ENCODE assay signal across 23 cellular contexts in genomic region chr1:201925961-201926585, GRCh38. TPM values are rescaled to one million over a fixed set of nuclear protein-coding genes. Genes with fewer than 3 reads are reported as not detected.
DNase-seq lines count a peak whose midpoint lies in the region; ATAC-seq and TF ChIP-seq lines count a peak whose summit lies in the region.
"Had no signal": no experiment of that assay in that cellular context is flagged by ENCODE, and none has a peak within 500 bp of the region (broad histone marks: within the 10 kb centered on the region; RNA-seq: fewer than 3 reads in every experiment).

No MANE protein-coding gene starts in this region.

- H3K36me3 ChIP-seq in right atrium auricular region (peaks cover 8% of the 10 kb centered on the region), muscle layer of duodenum (ENCODE audit: control insufficient read depth in 1 of 2, insufficient read depth in 2 of 2, low read length in 2 of 2) (peaks cover 5 to 9% of the 10 kb centered on the region in 2 donors), transverse colon (no peaks in the 10 kb centered on the region)
- no peaks in the 10 kb centered on the region for H3K36me3 ChIP-seq in naive thymus-derived CD4-positive, alpha-beta T cell (ENCODE audit: control insufficient read depth in 2 of 3, insufficient read depth in 3 of 3, low read length in 3 of 3)
- H3K36me3 ChIP-seq: BLaER1 treated with 17β-estradiol and CSF1 and Interleukin-3, amounts not matched to agents 10 nM and 100 nM; cardiac muscle cell; upper lobe of right lung had no signal

- no peak for TF ChIP-seq POLR2A in transverse colon (IDR thresholded peaks at IDR 0.05)

- peak; percentile 43 for ATAC-seq in Right ventricle myocardium superior (ENCODE audit: poor library complexity)
- ATAC-seq in naive thymus-derived CD4-positive, alpha-beta T cell = no peak
- ATAC-seq in stimulated activated naive CD8-positive, alpha-beta T cell treated with anti-CD3 and anti-CD28 coated beads, Interleukin-15, amount 100 ng/mL, for 72 hours = no peak
- ATAC-seq: activated naive CD4-positive, alpha-beta T cell treated with anti-CD3 and anti-CD28 coated beads, Interleukin-2, amount 50 U/mL, for 72 hours; activated T-cell treated with anti-CD3 and anti-CD28 coated beads, Interleukin-2, amount 50 U/mL, for 4 hours; HCT116; PC-3; upper lobe of right lung had no signal

- CTCF ChIA-PET in naive thymus-derived CD4-positive, alpha-beta T cell (lab: Charles Lee) = no interaction called here

- in situ Hi-C loops in transverse colon (cut with MboI; ENCODE audit: low pct_ligation_motif_present in 1 of 4, low pct_unique_long_range_greater_than_20kb in 1 of 4, low sequenced_read_pairs in 3 of 4) = no loop called here

- H3K27me3 Mint-ChIP-seq in naive thymus-derived CD4-positive, alpha-beta T cell = peaks cover 0 to 15% (median 7%) of the 10 kb centered on the region in 5 donors
- peaks cover 6% of the 10 kb centered on the region for H3K27me3 Mint-ChIP-seq in stimulated activated naive CD8-positive, alpha-beta T cell treated with anti-CD3 and anti-CD28 coated beads, Interleukin-15, amount 100 ng/mL, for 72 hours

- intact Hi-C loops in Right ventricle myocardium superior (cut with DNase I) = no loop called here
- intact Hi-C loops in transverse colon (cut with DNase I; ENCODE audit: low total_unique reads) = no loop called here
- intact Hi-C loops in naive thymus-derived CD4-positive, alpha-beta T cell (cut with micrococcal nuclease) = no loop called here

- H3K27me3 ChIP-seq in right atrium auricular region (no peaks in the 10 kb centered on the region), muscle layer of duodenum (ENCODE audit: low read depth, low read length) (no peaks in the 10 kb centered on the region), transverse colon (peaks cover 4% of the 10 kb centered on the region)
- no peaks in the 10 kb centered on the region for H3K27me3 ChIP-seq in naive thymus-derived CD4-positive, alpha-beta T cell (ENCODE audit: control insufficient read depth in 2 of 2, insufficient read depth in 2 of 2, low read length in 2 of 2)
- H3K27me3 ChIP-seq: BLaER1 treated with 17β-estradiol and CSF1 and Interleukin-3, amounts not matched to agents 10 nM and 100 nM; cardiac muscle cell; upper lobe of right lung had no signal

- TF ChIP-seq CTCF in right atrium auricular region (IDR thresholded peaks at IDR 0.05) (no peak), choroid plexus epithelial cell (conservative IDR thresholded peaks at IDR 0.05; ENCODE audit: low read depth, low read length) (no peak), transverse colon (IDR thresholded peaks at IDR 0.05) (no peak)

- peaks cover 0 to 4% (median 0%) of the 10 kb centered on the region in 11 donors for H3K9me3 Mint-ChIP-seq in naive thymus-derived CD4-positive, alpha-beta T cell
- no peaks in the 10 kb centered on the region for H3K9me3 Mint-ChIP-seq in stimulated activated naive CD8-positive, alpha-beta T cell treated with anti-CD3 and anti-CD28 coated beads, Interleukin-15, amount 100 ng/mL, for 72 hours
- H3K9me3 Mint-ChIP-seq: activated naive CD4-positive, alpha-beta T cell treated with anti-CD3 and anti-CD28 coated beads, Interleukin-2, amount 50 U/mL, for 72 hours; activated T-cell treated with anti-CD3 and anti-CD28 coated beads, Interleukin-2, amount 50 U/mL, for 4 hours had no signal

- no peaks in the 10 kb centered on the region for H3K36me3 Mint-ChIP-seq in naive thymus-derived CD4-positive, alpha-beta T cell
- H3K36me3 Mint-ChIP-seq: activated naive CD4-positive, alpha-beta T cell treated with anti-CD3 and anti-CD28 coated beads, Interleukin-2, amount 50 U/mL, for 72 hours had no signal

- no peak overlapping the region for H3K27ac Mint-ChIP-seq in naive thymus-derived CD4-positive, alpha-beta T cell
- no peak overlapping the region for H3K27ac Mint-ChIP-seq in stimulated activated naive CD8-positive, alpha-beta T cell treated with anti-CD3 and anti-CD28 coated beads, Interleukin-15, amount 100 ng/mL, for 72 hours
- H3K27ac Mint-ChIP-seq: activated naive CD4-positive, alpha-beta T cell treated with anti-CD3 and anti-CD28 coated beads, Interleukin-2, amount 50 U/mL, for 72 hours had no signal

- H3K4me1 ChIP-seq in right atrium auricular region (no peaks in the 10 kb centered on the region), muscle layer of duodenum (ENCODE audit: control insufficient read depth in 1 of 2, insufficient read depth in 2 of 2, low read length in 2 of 2) (peaks cover 0 to 36% of the 10 kb centered on the region in 2 donors), transverse colon (peaks cover 0 to 33% (median 6%) of the 10 kb centered on the region in 4 donors)
- H3K4me1 ChIP-seq in naive thymus-derived CD4-positive, alpha-beta T cell (ENCODE audit: control insufficient read depth in 2 of 2, insufficient read depth in 2 of 2, low read length in 2 of 2) = no peaks in the 10 kb centered on the region
- H3K4me1 ChIP-seq: BLaER1 treated with 17β-estradiol and CSF1 and Interleukin-3, amounts not matched to agents 10 nM and 100 nM; upper lobe of right lung had no signal

- DNase-seq in Right ventricle myocardium superior (no peak), right atrium auricular region (ENCODE audit: low spot score) (no peak), choroid plexus epithelial cell (ENCODE audit: low read depth) (peak; percentile 80), transverse colon (no peak)
- no peak for DNase-seq in naive thymus-derived CD4-positive, alpha-beta T cell
- DNase-seq in activated CD4-positive, alpha-beta T cell treated with anti-CD3 and anti-CD28 coated beads for 1 hour = no peak
- no peak for DNase-seq in stimulated activated naive CD8-positive, alpha-beta T cell treated with anti-CD3 and anti-CD28 coated beads, Interleukin-15, amount 100 ng/mL, for 72 hours
- DNase-seq: 8988T; activated CD4-positive, alpha-beta T cell treated with anti-CD3 and anti-CD28 coated beads, Interleukin-2, amount 50 U/mL, for 48 hours; activated T-cell treated with anti-CD3 and anti-CD28 coated beads, Interleukin-2, amount 50 U/mL, for 4 hours; head of caudate nucleus; kidney; NCI-H1417; nucleus accumbens; PC-3; SK-N-SH; upper lobe of right lung had no signal

- POLR2A ChIA-PET in naive thymus-derived CD4-positive, alpha-beta T cell (lab: Charles Lee) = no interaction called here

- 40 to 67% methylated on average over 3 to 5 of the region's 5 CpGs for WGBS in transverse colon (ENCODE audit: low coverage in 1 of 2), 2 donors

- no peaks in the 10 kb centered on the region for H3K4me1 Mint-ChIP-seq in naive thymus-derived CD4-positive, alpha-beta T cell
- no peaks in the 10 kb centered on the region for H3K4me1 Mint-ChIP-seq in stimulated activated naive CD8-positive, alpha-beta T cell treated with anti-CD3 and anti-CD28 coated beads, Interleukin-15, amount 100 ng/mL, for 72 hours

- H3K27ac ChIP-seq in right atrium auricular region = peak overlapping the region in 1 of 2 donors; percentile 11
- peak overlapping the region; percentile 36 for H3K27ac ChIP-seq in muscle layer of duodenum (ENCODE audit: low read length)
- peak overlapping the region; percentile 67 to 83 (median 71) for H3K27ac ChIP-seq in transverse colon
- H3K27ac ChIP-seq in naive thymus-derived CD4-positive, alpha-beta T cell (ENCODE audit: low read depth, low read length) = no peak overlapping the region
- H3K27ac ChIP-seq: BLaER1 treated with 17β-estradiol and CSF1 and Interleukin-3, amounts not matched to agents 10 nM and 100 nM; cardiac muscle cell; upper lobe of right lung had no signal

- H3K9me3 ChIP-seq in right atrium auricular region = no peaks in the 10 kb centered on the region
- H3K9me3 ChIP-seq in muscle layer of duodenum (ENCODE audit: control insufficient read depth in 1 of 2, low read length in 2 of 2) = no peaks in the 10 kb centered on the region
- H3K9me3 ChIP-seq in transverse colon = no peaks in the 10 kb centered on the region
- no peaks in the 10 kb centered on the region for H3K9me3 ChIP-seq in naive thymus-derived CD4-positive, alpha-beta T cell (ENCODE audit: control insufficient read depth in 2 of 3, low read length in 3 of 3)
- H3K9me3 ChIP-seq: SK-N-SH, upper lobe of right lung had no signal

- no peak overlapping the region for H3K4me3 ChIP-seq in right atrium auricular region
- H3K4me3 ChIP-seq in choroid plexus epithelial cell (ENCODE audit: low read depth, low read length) = no peak overlapping the region
- H3K4me3 ChIP-seq in muscle layer of duodenum (ENCODE audit: low read depth in 1 of 2, low read length in 2 of 2) = no peak overlapping the region
- no peak overlapping the region for H3K4me3 ChIP-seq in transverse colon
- H3K4me3 ChIP-seq in naive thymus-derived CD4-positive, alpha-beta T cell (ENCODE audit: low read length) = no peak overlapping the region
- H3K4me3 ChIP-seq: BLaER1 treated with 17β-estradiol and CSF1 and Interleukin-3, amounts not matched to agents 10 nM and 100 nM; cardiac muscle cell; upper lobe of right lung had no signal

- TF ChIP-seq EP300 in transverse colon (IDR thresholded peaks at IDR 0.05; ENCODE audit: low read depth) = no peak

- no peak overlapping the region for H3K4me3 Mint-ChIP-seq in naive thymus-derived CD4-positive, alpha-beta T cell
- H3K4me3 Mint-ChIP-seq in stimulated activated naive CD8-positive, alpha-beta T cell treated with anti-CD3 and anti-CD28 coated beads, Interleukin-15, amount 100 ng/mL, for 72 hours = no peak overlapping the region
- H3K4me3 Mint-ChIP-seq: activated T-cell treated with anti-CD3 and anti-CD28 coated beads, Interleukin-2, amount 50 U/mL, for 4 hours had no signal

RNA-seq across cellular contexts. Expression of gene LMOD1, which starts 20.3 kb away (rescaled TPM):
- 9.6 TPM for total RNA-seq in Right ventricle myocardium superior
- total RNA-seq in right atrium auricular region = 10 to 100 TPM; 31.4 to 42.2 TPM
- 100 to 1,000 TPM in 3 of 4 donors, 10 to 100 TPM in 1; 73.2 to 166 (median 115) TPM for total RNA-seq in transverse colon
- not detected for total RNA-seq in naive thymus-derived CD4-positive, alpha-beta T cell
- polyA plus RNA-seq in naive thymus-derived CD4-positive, alpha-beta T cell = not detected
- total RNA-seq: activated naive CD4-positive, alpha-beta T cell treated with anti-CD3 and anti-CD28 coated beads, Interleukin-2, amount 50 U/mL, for 72 hours; HT1080 had no signal

RNA-seq across cellular contexts. Expression of gene TIMM17A, which starts 29.2 kb away (rescaled TPM):
- total RNA-seq in Right ventricle myocardium superior = 76.5 TPM
- total RNA-seq in right atrium auricular region = 10 to 100 TPM; 42.7 to 59.1 TPM
- 10 to 100 TPM in 3 of 4 donors, 1 to 10 TPM in 1; 3.0 to 37.0 (median 33.7) TPM for total RNA-seq in transverse colon
- total RNA-seq in naive thymus-derived CD4-positive, alpha-beta T cell = 10 to 100 TPM; 27.1 to 58.4 (median 43.1) TPM
- 10 to 100 TPM; 20.6 to 25.5 TPM for polyA plus RNA-seq in naive thymus-derived CD4-positive, alpha-beta T cell

RNA-seq across cellular contexts. Expression of gene SHISA4, which starts 37.4 kb away (rescaled TPM):
- total RNA-seq in Right ventricle myocardium superior (162 TPM), right atrium auricular region (100 to 1,000 TPM in 1 of 2 donors, 10 to 100 TPM in 1; 74.2 to 176 TPM), transverse colon (1 to 10 TPM; 2.2 to 6.7 (median 4.6) TPM)
- total RNA-seq in naive thymus-derived CD4-positive, alpha-beta T cell = 1 to 10 TPM in 2 of 5 experiments, under 1 TPM in 3; 0.30 to 1.4 (median 0.66) TPM
- not detected for polyA plus RNA-seq in naive thymus-derived CD4-positive, alpha-beta T cell

RNA-seq across cellular contexts. Expression of gene RNPEP, which starts 56.4 kb away (rescaled TPM):
- total RNA-seq in Right ventricle myocardium superior (15.4 TPM), right atrium auricular region (10 to 100 TPM; 22.4 to 26.1 TPM), transverse colon (100 to 1,000 TPM; 118 to 285 (median 184) TPM)
- total RNA-seq in naive thymus-derived CD4-positive, alpha-beta T cell = 10 to 100 TPM; 19.4 to 43.4 (median 26.8) TPM
- 10 to 100 TPM; 23.1 to 30.2 TPM for polyA plus RNA-seq in naive thymus-derived CD4-positive, alpha-beta T cell

Comparison
In these comparisons a context has a peak if more than half of its experiments do, and no peak if none do; other contexts are left out.
1. RNA of gene LMOD1, which starts 20.3 kb away (total RNA-seq): 73.2 to 166 TPM in transverse colon, 31.4 to 42.2 TPM in right atrium auricular region and 9.6 TPM in Right ventricle myocardium superior (single experiment); not detected in naive thymus-derived CD4-positive, alpha-beta T cell; every median in the first group is over 10 times any median in the second.
2. RNA of gene SHISA4, which starts 37.4 kb away (total RNA-seq): 74.2 to 176 TPM in right atrium auricular region and 162 TPM in Right ventricle myocardium superior (single experiment); 2.2 to 6.7 TPM in transverse colon and 0.30 to 1.4 TPM in naive thymus-derived CD4-positive, alpha-beta T cell; every median in the first group is over 4 times any median in the second.